In the genomic region with DNA sequence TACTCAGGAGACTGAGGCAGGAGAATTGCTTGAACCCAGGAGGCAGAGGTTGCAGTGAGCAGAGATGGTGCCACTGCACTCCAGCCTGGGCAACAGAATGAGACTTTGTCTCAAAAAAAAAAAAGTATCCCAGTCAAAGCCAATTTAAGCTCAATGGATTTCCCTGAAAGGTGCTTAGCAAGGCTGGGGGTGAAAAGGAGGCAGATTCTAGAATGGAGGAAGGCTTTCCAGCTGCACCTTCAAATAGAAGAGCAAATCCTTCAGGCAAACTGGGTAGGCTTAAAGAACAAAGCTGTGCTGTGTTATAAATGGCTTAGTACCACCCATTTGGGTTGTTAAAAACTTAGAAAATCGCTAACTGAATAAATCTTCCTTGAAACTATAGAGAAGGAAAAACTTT, we compare ENCODE assay signal across 22 cellular contexts.
"Had no signal": no experiment of that assay in that cellular context is flagged by ENCODE, and none has a peak within 500 bp of the region (broad histone marks: within the 10 kb centered on the region; RNA-seq: fewer than 3 reads in every experiment).

No MANE protein-coding gene starts in this region.

- H3K36me3 Mint-ChIP-seq: brain, natural killer cell had no signal

- H3K9me3 Mint-ChIP-seq: activated CD4-positive, alpha-beta memory T cell treated with anti-CD3 and anti-CD28 coated beads, Interleukin-2, amount 10 ng/mL, durations not matched to agents 7 days and 5 days; activated naive CD4-positive, alpha-beta T cell treated with anti-CD3 and anti-CD28 coated beads, Interleukin-2, amount 50 U/mL, for 72 hours; activated T-cell treated with anti-CD3 and anti-CD28 coated beads, Interleukin-2, amount 50 U/mL, for 24 hours; brain; natural killer cell had no signal

- DNase-seq: activated CD4-positive, alpha-beta memory T cell treated with anti-CD3 and anti-CD28 coated beads, Interleukin-2, amount 10 ng/mL, durations not matched to agents 7 days and 5 days; activated CD4-positive, alpha-beta T cell treated with anti-CD3 and anti-CD28 coated beads for 1 hour; activated effector memory CD4-positive, alpha-beta T cell treated with Interleukin-2 at 50 U/mL for 16 hours; activated T-cell treated with anti-CD3 and anti-CD28 coated beads, Interleukin-2, amount 50 U/mL, for 24 hours; central memory CD4-positive, alpha-beta T cell; mammary epithelial cell; natural killer cell; occipital lobe; stimulated activated CD4-positive, alpha-beta T cell treated with anti-CD3 and anti-CD28 coated beads, Interleukin-15, amount 100 ng/mL, for 24 hours; stimulated activated CD4-positive, alpha-beta T cell treated with anti-CD3 and anti-CD28 coated beads, Interleukin-4, amount 100 ng/mL, for 1 hour; stomach; T1000; upper lobe of right lung had no signal

- H3K27me3 Mint-ChIP-seq: activated CD4-positive, alpha-beta memory T cell treated with anti-CD3 and anti-CD28 coated beads, Interleukin-2, amount 10 ng/mL, durations not matched to agents 7 days and 5 days; activated T-cell treated with anti-CD3 and anti-CD28 coated beads, Interleukin-2, amount 50 U/mL, for 24 hours had no signal

- H3K9me3 ChIP-seq: esophagus muscularis mucosa, right atrium auricular region, stomach, thoracic aorta, upper lobe of right lung had no signal

- H3K27ac ChIP-seq: coronary artery, hepatocyte, right atrium auricular region, stomach, thoracic aorta had no signal

- ATAC-seq: activated naive CD4-positive, alpha-beta T cell treated with anti-CD3 and anti-CD28 coated beads, Interleukin-2, amount 50 U/mL, for 72 hours; left lobe of liver; natural killer cell; upper lobe of right lung had no signal

- H3K4me3 ChIP-seq: coronary artery, esophagus muscularis mucosa, hepatocyte, right atrium auricular region, stomach, thoracic aorta, upper lobe of right lung had no signal

- H3K36me3 ChIP-seq: esophagus muscularis mucosa, right atrium auricular region, stomach, thoracic aorta, upper lobe of right lung had no signal

- H3K27ac Mint-ChIP-seq: progenitor cell of endocrine pancreas had no signal

- H3K27me3 ChIP-seq: esophagus muscularis mucosa, hepatocyte, right atrium auricular region, stomach, upper lobe of right lung had no signal
